8 cellular contexts compared by ENCODE assay signal in the genomic region with DNA sequence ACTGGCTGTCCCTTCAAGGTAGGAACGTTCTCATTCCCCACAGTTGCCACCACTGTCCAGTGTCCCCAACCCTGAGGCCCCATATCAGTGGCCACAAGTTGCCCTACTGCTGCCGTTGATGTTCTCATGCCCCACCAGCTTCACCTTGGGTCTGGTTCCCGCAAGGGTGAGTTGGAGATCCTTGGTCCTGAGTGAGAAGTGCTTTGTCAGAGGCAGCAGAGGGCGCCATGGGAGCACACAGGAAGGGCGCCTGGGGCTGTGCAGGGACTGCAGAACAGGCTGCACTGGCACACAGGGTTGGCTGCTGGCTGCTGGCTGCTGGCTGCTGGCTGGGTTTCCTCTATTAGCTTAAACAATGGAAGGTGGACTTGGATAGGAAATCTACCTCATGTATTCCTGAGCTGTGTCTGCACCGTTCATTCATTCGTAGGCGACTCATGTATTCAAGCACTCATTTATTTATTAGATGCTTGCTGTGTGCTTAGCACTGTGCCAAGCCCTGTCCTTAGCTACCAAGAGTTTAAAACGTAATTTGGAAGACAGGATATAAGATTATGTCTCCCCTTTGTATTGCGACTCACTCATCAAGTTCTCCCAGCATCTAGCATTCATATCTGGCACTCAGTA. TPM values are rescaled to one million over a fixed set of nuclear protein-coding genes. Genes with fewer than 3 reads are reported as not detected.
A peak's percentile ranks its signal among the peaks of the same experiment; 100 is the strongest.
DNase-seq lines count a peak whose midpoint lies in the region; ATAC-seq and TF ChIP-seq lines count a peak whose summit lies in the region.

No MANE protein-coding gene starts in this region.

- H3K4me1 ChIP-seq in esophagus squamous epithelium (peaks cover 11 to 53% (median 23%) of the 10 kb centered on the region in 3 donors), neural progenitor cell (no peaks in the 10 kb centered on the region)

- no peak overlapping the region for H3K27ac Mint-ChIP-seq in neural progenitor cell

- DNase-seq in BJ (ENCODE audit: low read depth) (no peak), NCI-H2107 (lab: John Stamatoyannopoulos, UW) (peak; percentile 57), esophagus squamous epithelium (lab: John Stamatoyannopoulos, UW) (no peak), neural progenitor cell (ENCODE audit: low spot score) (peak; percentile 59)

- H3K79me2 ChIP-seq in neural progenitor cell (ENCODE audit: low read depth): no peaks in the 10 kb centered on the region

- H3K4me3 Mint-ChIP-seq in neural progenitor cell: no peak overlapping the region

- H4K20me1 ChIP-seq in neural progenitor cell (ENCODE audit: low read depth): no peaks in the 10 kb centered on the region

- no peak overlapping the region for H3K9ac ChIP-seq in neural progenitor cell

- H3K27me3 ChIP-seq in BJ (ENCODE audit: control insufficient read depth, insufficient read depth, low read length) (peaks cover 5% of the 10 kb centered on the region; the same call in 1 of the 2 replicates), esophagus squamous epithelium (peaks cover 0 to 27% (median 0%) of the 10 kb centered on the region in 4 donors), neural progenitor cell (peaks cover 14% of the 10 kb centered on the region)

- no peak overlapping the region for H3K27ac ChIP-seq in VCaP
- H3K27ac ChIP-seq in esophagus squamous epithelium: peak overlapping the region; percentile 86 to 94 (median 93)
- no peak overlapping the region for H3K27ac ChIP-seq in neural progenitor cell

- POLR2A ChIA-PET in BJ (lab: Charles Lee): no interaction called here

- no peak overlapping the region for H3K4me2 ChIP-seq in neural progenitor cell

- no peaks in the 10 kb centered on the region for H3K4me1 Mint-ChIP-seq in neural progenitor cell

- H3K27me3 Mint-ChIP-seq in neural progenitor cell (ENCODE audit: insufficient read depth, low read depth): peaks cover 8% of the 10 kb centered on the region

- H2AFZ ChIP-seq in neural progenitor cell (replicated peaks): no peak overlapping the region

- H3K9me3 ChIP-seq in esophagus squamous epithelium (no peaks in the 10 kb centered on the region), neural progenitor cell (ENCODE audit: low read depth) (no peaks in the 10 kb centered on the region)

- no peaks in the 10 kb centered on the region for H3K36me3 ChIP-seq in BJ (ENCODE audit: control insufficient read depth, insufficient read depth, low read length)
- no peaks in the 10 kb centered on the region for H3K36me3 ChIP-seq in esophagus squamous epithelium
- H3K36me3 ChIP-seq in neural progenitor cell: no peaks in the 10 kb centered on the region

- H3K4me3 ChIP-seq in BJ (ENCODE audit: low read depth, low read length) (no peak overlapping the region), esophagus squamous epithelium (no peak overlapping the region), neural progenitor cell (no peak overlapping the region)

- intact Hi-C loops in esophagus squamous epithelium (cut with DNase I): loop anchor here (5.0 kb wide), 1 partner anchor 137 kb away; no protein-coding TSS in a partner anchor

- TF ChIP-seq CTCF in BJ (IDR thresholded peaks at IDR 0.05; ENCODE audit: insufficient read depth, low read depth, low read length): peak; percentile 62
- TF ChIP-seq CTCF in VCaP (conservative IDR thresholded peaks at IDR 0.05): peak; percentile 92
- peak; percentile 16 to 88 (median 71) for TF ChIP-seq CTCF in esophagus squamous epithelium (IDR thresholded peaks at IDR 0.05)
- peak; percentile 52 for TF ChIP-seq CTCF in neural progenitor cell (IDR thresholded peaks at IDR 0.05)

- H3F3A ChIP-seq in neural progenitor cell (ENCODE audit: low read depth): no peaks in the 10 kb centered on the region

- no peaks in the 10 kb centered on the region for H3K9me3 Mint-ChIP-seq in neural progenitor cell

- no peak for TF ChIP-seq POLR2A in esophagus squamous epithelium (IDR thresholded peaks at IDR 0.05)

- ATAC-seq in GM19351 (IDR thresholded peaks at IDR 0.05; ENCODE audit: unreplicated experiment) (peak; percentile 44), HG03159 (IDR thresholded peaks at IDR 0.05; ENCODE audit: unreplicated experiment) (no peak), HG03457 (IDR thresholded peaks at IDR 0.05; ENCODE audit: unreplicated experiment) (no peak)

- 23 to 34% methylated on average over 6 to 8 of the region's 10 CpGs for WGBS in esophagus squamous epithelium, 2 donors

- no peaks in the 10 kb centered on the region for H3K36me3 Mint-ChIP-seq in neural progenitor cell

- CTCF ChIA-PET in BJ (lab: Yijun Ruan, JAX): interaction anchor here (0.7 to 17.9 kb wide), 13 partner anchors 10 to 396 kb away, joined by 3 to 404 read pairs (median 4); partner anchors contain the start of gene ILF2

RNA-seq across cellular contexts. Expression of gene S100A9, which starts 2.1 kb away (rescaled TPM):
- not detected in 2 replicates for polyA plus RNA-seq in BJ (2011; rRNA removed)
- polyA minus RNA-seq in BJ (2011; rRNA and poly(A)+ RNA removed): not detected in 2 replicates
- total RNA-seq in esophagus squamous epithelium: over 10,000 TPM; 15,145 to 90,256 (median 57,331) TPM
- not detected in 2 replicates for total RNA-seq in neural progenitor cell (ENCODE audit: low replicate concordance)

RNA-seq across cellular contexts. Expression of gene PGLYRP4, which starts 6.9 kb away (rescaled TPM):
- polyA plus RNA-seq in BJ (2011; rRNA removed): not detected in 2 replicates
- polyA minus RNA-seq in BJ (2011; rRNA and poly(A)+ RNA removed): not detected in 2 replicates
- total RNA-seq in esophagus squamous epithelium (10 to 100 TPM in 1 of 4 donors, 1 to 10 TPM in 3; 4.2 to 15.1 (median 6.9) TPM), neural progenitor cell (ENCODE audit: low replicate concordance) (not detected in 2 replicates)

RNA-seq across cellular contexts. Expression of gene S100A12, which starts 19.9 kb away (rescaled TPM):
- polyA plus RNA-seq in BJ (2011; rRNA removed): not detected in 2 replicates
- not detected in 2 replicates for polyA minus RNA-seq in BJ (2011; rRNA and poly(A)+ RNA removed)
- total RNA-seq in esophagus squamous epithelium (100 to 1,000 TPM in 1 of 4 donors, 10 to 100 TPM in 3; 16.2 to 154 (median 49.0) TPM), neural progenitor cell (ENCODE audit: low replicate concordance) (not detected in 2 replicates)

RNA-seq across cellular contexts. Expression of gene S100A8, which starts 35.3 kb away (rescaled TPM):
- not detected in 2 replicates for polyA plus RNA-seq in BJ (2011; rRNA removed)
- polyA minus RNA-seq in BJ (2011; rRNA and poly(A)+ RNA removed): not detected in 2 replicates
- total RNA-seq in esophagus squamous epithelium: over 10,000 TPM in 3 of 4 donors, 1,000 to 10,000 TPM in 1; 4,308 to 17,245 (median 15,998) TPM
- not detected in 2 replicates for total RNA-seq in neural progenitor cell (ENCODE audit: low replicate concordance)

RNA-seq across cellular contexts. Expression of gene PGLYRP3, which starts 42.8 kb away (rescaled TPM):
- polyA plus RNA-seq in BJ (2011; rRNA removed): not detected in 2 replicates
- polyA minus RNA-seq in BJ (2011; rRNA and poly(A)+ RNA removed): not detected in 2 replicates
- 10 to 100 TPM; 14.3 to 44.0 (median 23.8) TPM for total RNA-seq in esophagus squamous epithelium
- total RNA-seq in neural progenitor cell (ENCODE audit: low replicate concordance): not detected in 2 replicates

Comparison
In these comparisons a context has a peak if more than half of its experiments do, and no peak if none do; other contexts are left out.
1. DNase-seq: peak in NCI-H2107 (single experiment) and neural progenitor cell (single experiment); none in BJ (single experiment) and esophagus squamous epithelium (single experiment).
2. H3K27ac ChIP-seq: peak in esophagus squamous epithelium (4 of 4); none in VCaP (single experiment) and neural progenitor cell (single experiment).
3. RNA of gene S100A9, which starts 2.1 kb away (total RNA-seq): 15,145 to 90,256 TPM in esophagus squamous epithelium; not detected in neural progenitor cell; every median in the first group is over 1,000 times any median in the second.
4. RNA of gene S100A12, which starts 19.9 kb away (total RNA-seq): 16.2 to 154 TPM in esophagus squamous epithelium; not detected in neural progenitor cell; every median in the first group is over 10 times any median in the second.
5. Peak in every context shown above with its lines, with median percentiles within 50 percentile points of each other: CTCF ChIP-seq.